21 cellular contexts compared by ENCODE assay signal in genomic region chr18:47345996-47346395, GRCh38.
"Had no signal": no experiment of that assay in that cellular context is flagged by ENCODE, and none has a peak within 500 bp of the region (broad histone marks: within the 10 kb centered on the region; RNA-seq: fewer than 3 reads in every experiment).

No MANE protein-coding gene starts in this region.

- DNase-seq: dorsolateral prefrontal cortex; effector CD4-positive, alpha-beta T cell; endodermal cell; foreskin fibroblast; gastrocnemius medialis; head of caudate nucleus; kidney; mucosa of descending colon; naive B cell; right lobe of liver; stimulated activated CD4-positive, alpha-beta T cell treated with anti-CD3 and anti-CD28 coated beads, Interleukin-12 subunit alpha, Interleukin-12 subunit beta, amount 100 ng/mL, for 4 hours; stimulated activated CD4-positive, alpha-beta T cell treated with anti-CD3 and anti-CD28 coated beads, Interleukin-2, amount 100 ng/mL, for 24 hours; stimulated activated CD4-positive, alpha-beta T cell treated with anti-CD3 and anti-CD28 coated beads, Interleukin-4, amount 100 ng/mL, for 24 hours; stimulated activated naive CD4-positive, alpha-beta T cell treated with Interleukin-2 at 50 U/mL for 16 hours; stomach; thyroid gland; trophoblast cell had no signal

- ATAC-seq: esophagus mucosa; gastrocnemius medialis; left lobe of liver; mucosa of descending colon; natural killer cell treated with Interleukin-12 subunit alpha and Interleukin-12 subunit beta and Interleukin-15 and Interleukin-18, amount 100 ng/mL, for 72 hours; right lobe of liver; stimulated activated effector memory CD8-positive, alpha-beta T cell treated with anti-CD3 and anti-CD28 coated beads, Interleukin-12 subunit alpha, Interleukin-12 subunit beta, amount 100 ng/mL, for 72 hours had no signal
